1 cellular context compared by ENCODE assay signal in the genomic region with DNA sequence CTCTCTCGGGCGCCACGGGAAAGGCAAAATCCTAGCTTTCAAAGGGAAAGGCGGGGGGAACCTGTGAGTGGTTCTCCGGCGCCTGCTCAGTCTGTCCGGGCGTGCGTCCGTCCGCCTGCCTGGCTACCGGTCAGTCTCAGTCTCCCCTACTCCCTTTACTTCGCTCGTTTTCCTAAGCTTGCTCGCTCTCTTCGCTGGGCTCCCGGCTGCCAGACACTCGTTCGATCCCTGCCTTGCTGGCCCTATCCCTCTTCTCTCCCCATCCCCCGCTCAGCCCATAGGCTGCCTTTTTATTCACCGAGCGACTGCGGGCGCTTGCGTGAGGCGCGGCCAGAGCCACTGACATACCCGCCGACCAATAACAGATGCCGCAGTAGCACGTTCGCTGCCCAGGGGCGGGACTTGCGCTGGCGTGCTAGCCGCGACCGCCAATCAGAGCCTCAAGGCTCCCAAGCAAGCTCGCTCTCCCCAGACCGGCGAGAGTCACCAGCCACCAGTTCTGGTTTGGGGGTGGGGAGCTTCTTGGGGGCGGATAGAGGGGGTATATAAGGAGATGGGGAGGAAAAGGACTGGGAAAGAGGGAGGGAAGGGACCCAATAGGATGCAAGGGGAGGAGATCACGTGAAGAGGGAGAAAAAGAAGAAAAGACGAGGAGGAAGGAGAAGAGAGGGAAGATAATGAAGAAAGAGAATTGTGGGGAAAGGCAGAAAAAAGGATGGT.
TF ChIP-seq lines count a peak whose summit lies in the region.

No MANE protein-coding gene starts in this region.

TF ChIP-seq in liver, 16 proteins besides CTCF, POLR2A, EP300 and RAD21 (continued from another document):
- no peak for TF ChIP-seq FOXA2 (IDR thresholded peaks at IDR 0.05)
